ENCODE assay signal across 31 cellular contexts in the genomic region with DNA sequence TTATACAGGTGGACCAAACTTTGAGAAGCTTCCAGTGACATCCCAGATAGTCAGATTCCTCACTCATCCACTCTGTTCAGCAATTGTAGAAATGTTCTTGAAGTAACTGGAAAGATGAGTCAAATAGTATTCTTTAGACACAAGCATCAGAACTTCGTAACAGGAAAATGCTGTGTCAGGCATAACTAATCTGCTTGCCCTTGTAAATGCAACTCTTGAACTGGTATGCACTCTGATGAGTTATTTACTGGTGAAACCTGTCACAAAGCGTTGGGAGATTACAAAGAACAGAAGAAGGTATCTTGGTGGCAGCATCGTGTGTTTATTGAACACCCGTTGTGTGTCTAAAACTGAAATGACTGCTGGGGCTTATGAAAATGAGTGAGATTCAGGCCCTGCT. TPM values are rescaled to one million over a fixed set of nuclear protein-coding genes. Genes with fewer than 3 reads are reported as not detected.
DNase-seq lines count a peak whose midpoint lies in the region; ATAC-seq, FAIRE-seq and TF ChIP-seq lines count a peak whose summit lies in the region.
"Had no signal": no experiment of that assay in that cellular context is flagged by ENCODE, and none has a peak within 500 bp of the region (broad histone marks: within the 10 kb centered on the region; RNA-seq: fewer than 3 reads in every experiment).

No MANE protein-coding gene starts in this region.

- peaks cover 6% of the 10 kb centered on the region for H3K27me3 Mint-ChIP-seq in activated T-cell treated with anti-CD3 and anti-CD28 coated beads, Interleukin-2, amount 50 U/mL, for 72 hours (ENCODE audit: low read depth)
- H3K27me3 Mint-ChIP-seq: effector memory CD8-positive, alpha-beta T cell had no signal

- H3K4me3 Mint-ChIP-seq in activated T-cell treated with anti-CD3 and anti-CD28 coated beads, Interleukin-2, amount 50 U/mL, for 72 hours: peak overlapping the region in 1 of 2 donors; percentile 69
- peak overlapping the region; percentile 27 for H3K4me3 Mint-ChIP-seq in stimulated activated effector memory CD8-positive, alpha-beta T cell treated with anti-CD3 and anti-CD28 coated beads, Interleukin-12 subunit alpha, Interleukin-12 subunit beta, amount 100 ng/mL, for 72 hours
- H3K4me3 Mint-ChIP-seq: activated CD4-positive, alpha-beta T cell treated with anti-CD3 and anti-CD28 coated beads, Interleukin-2, amount 10 ng/mL, durations not matched to agents 24 days and 14 days; brain; effector memory CD8-positive, alpha-beta T cell; HFFc6; T-helper 17 cell had no signal

- H3K4me1 Mint-ChIP-seq in activated T-cell treated with anti-CD3 and anti-CD28 coated beads, Interleukin-2, amount 50 U/mL, for 72 hours (ENCODE audit: low read depth): peaks cover 12% of the 10 kb centered on the region
- peaks cover 10% of the 10 kb centered on the region for H3K4me1 Mint-ChIP-seq in stimulated activated effector memory CD8-positive, alpha-beta T cell treated with anti-CD3 and anti-CD28 coated beads, Interleukin-12 subunit alpha, Interleukin-12 subunit beta, amount 100 ng/mL, for 72 hours
- H3K4me1 Mint-ChIP-seq: T-helper 17 cell had no signal

- H3K27ac ChIP-seq in epithelial cell of prostate: peak overlapping the region; percentile 35
- no peak overlapping the region for H3K27ac ChIP-seq in keratinocyte (ENCODE audit: control insufficient read depth, insufficient read depth, low read length)
- H3K27ac ChIP-seq: BLaER1, colonic mucosa, GM23248, prostate gland, uterus had no signal

- peak; percentile 80 for FAIRE-seq in keratinocyte (lab: Jason Lieb, UNC)
- FAIRE-seq: GM18507 had no signal

- H3K36me3 ChIP-seq in keratinocyte (ENCODE audit: control insufficient read depth in 2 of 2, extremely low read depth in 1 of 2, insufficient read depth in 2 of 2, low read length in 2 of 2): no peaks in the 10 kb centered on the region
- H3K36me3 ChIP-seq: BLaER1, colonic mucosa, uterus had no signal

- no peak for DNase-seq in activated T-cell treated with anti-CD3 and anti-CD28 coated beads, Interleukin-2, amount 50 U/mL, for 72 hours
- DNase-seq in activated T-cell treated with anti-CD3 and anti-CD28 coated beads for 4 hours (no peak), epithelial cell of prostate (ENCODE audit: low read depth, low spot score) (no peak), keratinocyte (ENCODE audit: low read depth, low spot score) (no peak), NCI-H187 (lab: John Stamatoyannopoulos, UW) (no peak), NCI-H446 (lab: John Stamatoyannopoulos, UW) (no peak), dedifferentiated amniotic fluid mesenchymal stem cell (ENCODE audit: extremely low spot score) (no peak)
- no peak for DNase-seq in stimulated activated effector memory CD8-positive, alpha-beta T cell treated with anti-CD3 and anti-CD28 coated beads, Interleukin-12 subunit alpha, Interleukin-12 subunit beta, amount 100 ng/mL, for 72 hours (ENCODE audit: low spot score in 2 of 2)
- DNase-seq: ACHN; activated CD4-positive, alpha-beta T cell treated with anti-CD3 and anti-CD28 coated beads, Interleukin-2, amount 10 ng/mL, durations not matched to agents 24 days and 14 days; activated CD8-positive, alpha-beta memory T cell treated with anti-CD3 and anti-CD28 coated beads, Interleukin-2, amount 50 U/mL, for 48 hours; activated gamma-delta T cell treated with Interleukin-2 at 50 U/mL for 16 hours; colonic mucosa; COR-L47; DMS79; effector memory CD8-positive, alpha-beta T cell; GF-D8; GM23248; HFFc6; KBM-7; NCI-H187 treated with DMSO at 0.1 percent for 48 hours; NCI-H2227 treated with DMSO at 0.1 percent for 48 hours; SK-N-SH; substantia nigra; T-helper 17 cell; uterus had no signal

- H3K9me3 ChIP-seq in keratinocyte (ENCODE audit: control insufficient read depth, low read depth, low read length): no peaks in the 10 kb centered on the region
- H3K9me3 ChIP-seq: BLaER1, colonic mucosa, prostate gland, SK-N-SH, uterus had no signal

- no peak overlapping the region for H3K4me3 ChIP-seq in keratinocyte (ENCODE audit: control insufficient read depth in 2 of 3, extremely low read depth in 1 of 3, insufficient read depth in 2 of 3, low read depth in 1 of 3, low read length in 3 of 3)
- H3K4me3 ChIP-seq: BLaER1, colonic mucosa, GM23248, prostate gland, skin epidermis, uterus had no signal

- H3K79me2 ChIP-seq in keratinocyte (ENCODE audit: control insufficient read depth, insufficient read depth, low read length): no peaks in the 10 kb centered on the region

- peak overlapping the region; percentile 12 for H2AFZ ChIP-seq in keratinocyte (ENCODE audit: control insufficient read depth, low read length)
- H2AFZ ChIP-seq: GM23248 had no signal

- no peaks in the 10 kb centered on the region for H4K20me1 ChIP-seq in keratinocyte (ENCODE audit: control insufficient read depth, extremely low read depth, insufficient read depth, low read length)
- H4K20me1 ChIP-seq: BLaER1 had no signal

- dilution Hi-C loops in keratinocyte (cut with MboI; ENCODE audit: extremely low pct_ligation_motif_present, low sequenced_read_pairs): no loop called here

- no peak overlapping the region for H3K9ac ChIP-seq in keratinocyte (ENCODE audit: control insufficient read depth, extremely low read depth, insufficient read depth, low read length)
- H3K9ac ChIP-seq: BLaER1, GM23248, SK-N-SH had no signal

- H3K4me2 ChIP-seq in keratinocyte (ENCODE audit: control insufficient read depth, extremely low read depth, insufficient read depth, low read depth, low read length): no peak overlapping the region
- H3K4me2 ChIP-seq: BLaER1, SK-N-SH had no signal

- no peaks in the 10 kb centered on the region for H3K36me3 Mint-ChIP-seq in activated T-cell treated with anti-CD3 and anti-CD28 coated beads, Interleukin-2, amount 50 U/mL, for 72 hours (ENCODE audit: insufficient read depth in 2 of 2)
- no peaks in the 10 kb centered on the region for H3K36me3 Mint-ChIP-seq in stimulated activated effector memory CD8-positive, alpha-beta T cell treated with anti-CD3 and anti-CD28 coated beads, Interleukin-12 subunit alpha, Interleukin-12 subunit beta, amount 100 ng/mL, for 72 hours

- no peaks in the 10 kb centered on the region for H3K9me1 ChIP-seq in keratinocyte (ENCODE audit: control insufficient read depth, extremely low read depth, insufficient read depth, low read length)

- peaks cover 14% of the 10 kb centered on the region for H3K4me1 ChIP-seq in keratinocyte (ENCODE audit: control insufficient read depth, extremely low read depth, insufficient read depth, low read length)
- H3K4me1 ChIP-seq: BLaER1, colonic mucosa, prostate gland, uterus had no signal

- no peak for TF ChIP-seq CTCF in keratinocyte (optimal IDR thresholded peaks at IDR 0.05 in 1 of 3, IDR thresholded peaks at IDR 0.05 in 1 of 3, conservative IDR thresholded peaks at IDR 0.05 in 1 of 3; ENCODE audit: extremely low read depth in 1 of 3, insufficient read depth in 2 of 3, low read length in 3 of 3)

- peak; percentile 76 to 96 for ATAC-seq in activated T-cell treated with anti-CD3 and anti-CD28 coated beads, Interleukin-2, amount 50 U/mL, for 72 hours (replicated peaks in 1 of 2)
- peak; percentile 97 for ATAC-seq in stimulated activated effector memory CD8-positive, alpha-beta T cell treated with anti-CD3 and anti-CD28 coated beads, Interleukin-12 subunit alpha, Interleukin-12 subunit beta, amount 100 ng/mL, for 72 hours
- ATAC-seq: effector memory CD8-positive, alpha-beta T cell; T-helper 17 cell had no signal

- peak overlapping the region; percentile 44 for H3K27ac Mint-ChIP-seq in activated T-cell treated with anti-CD3 and anti-CD28 coated beads, Interleukin-2, amount 50 U/mL, for 72 hours
- peak overlapping the region; percentile 86 for H3K27ac Mint-ChIP-seq in stimulated activated effector memory CD8-positive, alpha-beta T cell treated with anti-CD3 and anti-CD28 coated beads, Interleukin-12 subunit alpha, Interleukin-12 subunit beta, amount 100 ng/mL, for 72 hours
- H3K27ac Mint-ChIP-seq: effector memory CD8-positive, alpha-beta T cell; HFFc6; T-helper 17 cell had no signal

- H3K9me3 Mint-ChIP-seq in activated T-cell treated with anti-CD3 and anti-CD28 coated beads, Interleukin-2, amount 50 U/mL, for 72 hours: no peaks in the 10 kb centered on the region
- H3K9me3 Mint-ChIP-seq in stimulated activated effector memory CD8-positive, alpha-beta T cell treated with anti-CD3 and anti-CD28 coated beads, Interleukin-12 subunit alpha, Interleukin-12 subunit beta, amount 100 ng/mL, for 72 hours: no peaks in the 10 kb centered on the region
- H3K9me3 Mint-ChIP-seq: activated CD4-positive, alpha-beta T cell treated with anti-CD3 and anti-CD28 coated beads, Interleukin-2, amount 10 ng/mL, durations not matched to agents 24 days and 14 days; brain; effector memory CD8-positive, alpha-beta T cell; HFFc6 had no signal

- no peaks in the 10 kb centered on the region for H3K27me3 ChIP-seq in keratinocyte (ENCODE audit: control insufficient read depth, extremely low read depth, insufficient read depth, low read length)
- H3K27me3 ChIP-seq: BLaER1, colonic mucosa, uterus had no signal

RNA-seq across cellular contexts. Expression of gene DUSP6, which starts 10.8 kb away (rescaled TPM):
- 100 to 1,000 TPM; 115 to 182 TPM for total RNA-seq in activated T-cell treated with anti-CD3 and anti-CD28 coated beads, Interleukin-2, amount 50 U/mL, for 72 hours
- 205 to 251 TPM (median 221 TPM) in 3 replicates for polyA plus RNA-seq in keratinocyte
- polyA plus RNA-seq in keratinocyte (2011; ENCODE audit: low read depth): 66.1 TPM
- polyA plus RNA-seq in keratinocyte (2011; cell fraction: cytosol; rRNA removed): 66.2 and 96.4 TPM in 2 replicates
- 255 and 281 TPM in 2 replicates for polyA plus RNA-seq in keratinocyte (2011; cell fraction: nucleus; rRNA removed)
- polyA plus RNA-seq in keratinocyte (2012; ENCODE audit: low replicate concordance): 82.7 and 187 TPM in 2 replicates
- 454 to 649 TPM (median 503 TPM) in 3 replicates for polyA minus RNA-seq in keratinocyte
- polyA minus RNA-seq in keratinocyte (2011; cell fraction: cytosol; rRNA and poly(A)+ RNA removed): 290 TPM
- polyA minus RNA-seq in keratinocyte (2011; cell fraction: nucleus; rRNA and poly(A)+ RNA removed): 297 and 332 TPM in 2 replicates
